ENCODE assay signal across 21 cellular contexts in the genomic region with DNA sequence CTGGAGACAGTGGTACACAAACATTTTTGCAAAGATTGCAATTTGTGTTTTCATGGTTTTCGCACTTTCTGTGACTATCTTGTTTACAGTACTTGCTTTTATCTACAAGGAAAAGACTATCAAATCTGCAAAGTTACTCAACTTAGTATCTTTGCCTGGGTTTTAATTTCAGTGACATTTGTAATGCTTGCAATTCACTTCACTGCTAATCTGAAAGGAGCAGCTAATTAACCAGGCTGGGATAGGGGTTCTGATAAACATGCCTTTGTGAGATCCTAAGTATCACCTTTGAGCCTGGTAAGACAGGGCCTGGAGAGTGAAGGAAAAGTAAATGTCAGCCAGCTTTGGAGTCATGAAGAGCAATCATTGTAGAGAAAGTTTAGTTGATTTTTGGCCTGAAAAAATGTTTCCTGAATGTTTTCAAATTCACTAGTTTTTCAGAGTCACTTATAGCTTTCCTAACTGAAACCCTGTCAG.
"Had no signal": no experiment of that assay in that cellular context is flagged by ENCODE, and none has a peak within 500 bp of the region (broad histone marks: within the 10 kb centered on the region; RNA-seq: fewer than 3 reads in every experiment).

No MANE protein-coding gene starts in this region.

- H3K27me3 ChIP-seq: gastrocnemius medialis, left lung, right atrium auricular region, testis, tibial artery had no signal

- H3K27ac Mint-ChIP-seq: effector memory CD8-positive, alpha-beta T cell; natural killer cell; stimulated activated memory B cell treated with anti-CD40 and anti-IgM and Interleukin-4, amounts not matched to agents 10 μg/mL and 1 μg/mL and 100 μg/mL, for 72 hours; type B pancreatic cell had no signal

- H3K27ac ChIP-seq: coronary artery, gastrocnemius medialis, left lung, parathyroid adenoma, prostate gland, right atrium auricular region, testis, tibial artery had no signal

- H3K4me1 Mint-ChIP-seq: natural killer cell; stimulated activated memory B cell treated with anti-CD40 and anti-IgM and Interleukin-4, amounts not matched to agents 10 μg/mL and 1 μg/mL and 100 μg/mL, for 72 hours had no signal

- H3K36me3 Mint-ChIP-seq: natural killer cell; stimulated activated memory B cell treated with anti-CD40 and anti-IgM and Interleukin-4, amounts not matched to agents 10 μg/mL and 1 μg/mL and 100 μg/mL, for 72 hours; type B pancreatic cell had no signal

- H3K79me2 ChIP-seq: parathyroid adenoma had no signal

- DNase-seq: dermis blood vessel endothelial cell; effector memory CD8-positive, alpha-beta T cell; foreskin fibroblast; gastrocnemius medialis; head of caudate nucleus; left cardiac atrium; left lung; mesenchymal stem cell; natural killer cell; stimulated activated CD4-positive, alpha-beta T cell treated with anti-CD3 and anti-CD28 coated beads, Interleukin-2, amount 100 ng/mL, for 24 hours; stimulated activated CD4-positive, alpha-beta T cell treated with anti-CD3 and anti-CD28 coated beads, Interleukin-4, amount 100 ng/mL, for 4 hours; stimulated activated naive CD8-positive, alpha-beta T cell treated with anti-CD3 and anti-CD28 coated beads, Interleukin-15, Interleukin-2, amounts not matched to agents 100 U/mL and 50 U/mL, for 24 hours; substantia nigra; testis; tibial artery had no signal

- H3K9me3 Mint-ChIP-seq: type B pancreatic cell had no signal

- H3K4me3 ChIP-seq: coronary artery, gastrocnemius medialis, left lung, prostate gland, right atrium auricular region, testis, tibial artery had no signal

- H3K4me1 ChIP-seq: gastrocnemius medialis, left lung, parathyroid adenoma, prostate gland, right atrium auricular region, testis, tibial artery had no signal

- H3K36me3 ChIP-seq: gastrocnemius medialis, left lung, prostate gland, right atrium auricular region, tibial artery had no signal

- H3K9ac ChIP-seq: parathyroid adenoma had no signal

- H2AFZ ChIP-seq: parathyroid adenoma had no signal

- H3K27me3 Mint-ChIP-seq: effector memory CD8-positive, alpha-beta T cell; stimulated activated memory B cell treated with anti-CD40 and anti-IgM and Interleukin-4, amounts not matched to agents 10 μg/mL and 1 μg/mL and 100 μg/mL, for 72 hours; type B pancreatic cell had no signal

- H3K4me3 Mint-ChIP-seq: effector memory CD8-positive, alpha-beta T cell; natural killer cell; stimulated activated memory B cell treated with anti-CD40 and anti-IgM and Interleukin-4, amounts not matched to agents 10 μg/mL and 1 μg/mL and 100 μg/mL, for 72 hours; type B pancreatic cell had no signal

- H3K9me3 ChIP-seq: gastrocnemius medialis, left lung, prostate gland, right atrium auricular region, testis, tibial artery had no signal
